1 cellular context compared by ENCODE assay signal in the genomic region with DNA sequence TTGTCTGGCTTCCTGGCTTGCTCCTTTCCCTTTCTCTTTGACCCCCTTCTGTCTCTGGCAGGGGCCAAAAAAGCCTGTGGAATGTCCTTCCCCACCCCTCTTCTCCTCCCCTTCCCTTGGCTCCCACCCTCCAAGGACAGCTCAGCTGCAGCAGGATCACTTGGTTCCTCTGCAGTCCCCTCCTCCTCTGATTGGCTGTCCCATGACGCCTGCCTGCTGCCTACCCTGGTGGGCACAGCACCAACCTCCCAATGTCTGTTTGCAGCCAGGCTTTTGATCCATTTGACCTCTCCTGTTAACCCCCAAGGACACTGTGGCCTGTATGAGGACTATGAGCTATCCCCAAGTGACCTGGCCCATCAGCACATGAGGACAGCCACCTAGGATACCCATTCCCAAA.
TF ChIP-seq lines count a peak whose summit lies in the region.

No MANE protein-coding gene starts in this region.

TF ChIP-seq in endothelial cell of umbilical vein, 7 proteins besides CTCF, POLR2A, EP300 and RAD21:
- TF ChIP-seq EZH2 (IDR thresholded peaks at IDR 0.05; ENCODE audit: borderline replicate concordance, low read depth, low read length, severe bottlenecking) = no peak
- no peak for TF ChIP-seq MYC (IDR thresholded peaks at IDR 0.05; ENCODE audit: low read depth, low read length)
- TF ChIP-seq POLR2AphosphoS5 (IDR thresholded peaks at IDR 0.05; ENCODE audit: insufficient read depth, low read depth, low read length) = no peak
- TF ChIP-seq, protein P1, sequence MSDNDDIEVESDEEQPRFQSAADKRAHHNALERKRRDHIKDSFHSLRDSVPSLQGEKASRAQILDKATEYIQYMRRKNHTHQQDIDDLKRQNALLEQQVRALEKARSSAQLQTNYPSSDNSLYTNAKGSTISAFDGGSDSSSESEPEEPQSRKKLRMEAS (IDR thresholded peaks at IDR 0.05; ENCODE audit: insufficient read depth, insufficient read length) = no peak
- no peak for TF ChIP-seq FOS (IDR thresholded peaks at IDR 0.05; ENCODE audit: borderline replicate concordance, insufficient read depth, low read length)
- no peak for TF ChIP-seq JUN (IDR thresholded peaks at IDR 0.05; ENCODE audit: borderline replicate concordance, insufficient read depth, insufficient read length, low read depth)
- no peak for TF ChIP-seq GATA2 (IDR thresholded peaks at IDR 0.05; ENCODE audit: insufficient read depth, insufficient read length, low read depth, low read length)
